In the genomic region with DNA sequence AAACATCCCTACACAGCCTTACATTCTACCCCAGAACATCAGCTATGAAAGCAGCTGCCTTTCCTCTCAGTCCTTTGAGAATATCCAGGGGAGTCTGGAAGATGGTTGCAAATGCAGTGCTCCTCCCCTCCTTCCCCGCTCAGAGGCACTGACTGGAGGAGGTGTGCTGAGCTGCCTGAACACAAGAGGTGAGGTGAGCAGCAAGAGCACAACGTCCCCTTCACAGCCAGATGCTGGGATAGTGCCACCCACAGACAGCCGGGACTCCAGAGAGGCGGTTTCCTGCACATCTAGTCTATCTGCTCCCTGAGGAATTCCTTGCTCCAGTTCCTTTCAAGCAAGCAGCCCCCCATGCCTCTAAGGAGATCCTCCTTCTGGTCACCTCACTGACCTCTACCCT, we compare ENCODE assay signal across 16 cellular contexts.
A peak's percentile ranks its signal among the peaks of the same experiment; 100 is the strongest.
DNase-seq lines count a peak whose midpoint lies in the region; ATAC-seq and TF ChIP-seq lines count a peak whose summit lies in the region.
"Had no signal": no experiment of that assay in that cellular context is flagged by ENCODE, and none has a peak within 500 bp of the region (broad histone marks: within the 10 kb centered on the region; RNA-seq: fewer than 3 reads in every experiment).

No MANE protein-coding gene starts in this region.

- H3K79me2 ChIP-seq in trophoblast cell (ENCODE audit: control insufficient read depth, insufficient read depth, low read length, poor library complexity), result no peaks in the 10 kb centered on the region

- H3K36me3 Mint-ChIP-seq in stimulated activated naive CD8-positive, alpha-beta T cell treated with anti-CD3 and anti-CD28 coated beads, Interleukin-15, Interleukin-2, amounts not matched to agents 100 ng/mL and 50 ng/mL, for 24 hours (ENCODE audit: low read depth), result peaks cover 86% of the 10 kb centered on the region
- H3K36me3 Mint-ChIP-seq in activated T-helper 17 cell treated with anti-CD3 and anti-CD28 coated beads, Interleukin-2, amount 50 U/mL, for 72 hours (ENCODE audit: low read depth), result peaks cover 100% of the 10 kb centered on the region

- H4K8ac ChIP-seq in mesenchymal stem cell (ENCODE audit: low read length), result peak overlapping the region; percentile 42
- H4K8ac ChIP-seq in trophoblast cell (ENCODE audit: low read depth, low read length), result no peak overlapping the region

- H3K4me2 ChIP-seq in mesenchymal stem cell (ENCODE audit: low read length, poor library complexity, severe bottlenecking), result no peak overlapping the region
- no peak overlapping the region for H3K4me2 ChIP-seq in trophoblast cell (ENCODE audit: low read length)

- H2AFZ ChIP-seq in mesenchymal stem cell (ENCODE audit: low read depth, low read length), result no peak overlapping the region
- no peak overlapping the region for H2AFZ ChIP-seq in trophoblast cell (ENCODE audit: insufficient read depth, low read length, poor library complexity)

- H2AK5ac ChIP-seq in mesenchymal stem cell (ENCODE audit: low read length, severe bottlenecking), result no peak overlapping the region
- H2AK5ac ChIP-seq in trophoblast cell (ENCODE audit: low read length), result no peak overlapping the region

- H3K4me1 ChIP-seq in mesenchymal stem cell (ENCODE audit: control insufficient read depth, insufficient read depth, low read depth, low read length) (peaks cover 2% of the 10 kb centered on the region), trophoblast cell (ENCODE audit: control insufficient read depth in 1 of 2, insufficient read depth in 2 of 2, low read length in 2 of 2) (peaks cover 0 to 5% of the 10 kb centered on the region in 2 experiments)
- H3K4me1 ChIP-seq: Caco-2, foreskin keratinocyte had no signal

- no peaks in the 10 kb centered on the region for H3K27me3 ChIP-seq in mesenchymal stem cell (ENCODE audit: control insufficient read depth in 1 of 2, insufficient read depth in 1 of 2, low read length in 2 of 2)
- H3K27me3 ChIP-seq in trophoblast cell (ENCODE audit: insufficient read depth, low read length), result no peaks in the 10 kb centered on the region
- H3K27me3 ChIP-seq: dorsolateral prefrontal cortex, foreskin keratinocyte, neutrophil had no signal

- no peak overlapping the region for H3K4me3 Mint-ChIP-seq in stimulated activated naive CD8-positive, alpha-beta T cell treated with anti-CD3 and anti-CD28 coated beads, Interleukin-15, Interleukin-2, amounts not matched to agents 100 ng/mL and 50 ng/mL, for 24 hours
- no peak overlapping the region for H3K4me3 Mint-ChIP-seq in stimulated activated naive CD8-positive, alpha-beta T cell treated with anti-CD3 and anti-CD28 coated beads, Interleukin-15, amount 100 ng/mL, for 72 hours
- H3K4me3 Mint-ChIP-seq in activated T-helper 17 cell treated with anti-CD3 and anti-CD28 coated beads, Interleukin-2, amount 50 U/mL, for 72 hours, result no peak overlapping the region
- H3K4me3 Mint-ChIP-seq: activated CD4-positive, alpha-beta memory T cell treated with anti-CD3 and anti-CD28 coated beads, Interleukin-2, amount 10 ng/mL, durations not matched to agents 7 days and 5 days had no signal

- no peak overlapping the region for H4K91ac ChIP-seq in mesenchymal stem cell (ENCODE audit: low read length)
- no peak overlapping the region for H4K91ac ChIP-seq in trophoblast cell (ENCODE audit: low read depth, low read length)

- no peak overlapping the region for H3K4me3 ChIP-seq in mesenchymal stem cell (ENCODE audit: insufficient read depth in 1 of 2, low read depth in 1 of 2, low read length in 2 of 2)
- H3K4me3 ChIP-seq in trophoblast cell (ENCODE audit: low read depth, low read length), result no peak overlapping the region
- H3K4me3 ChIP-seq: dorsolateral prefrontal cortex had no signal

- H3K18ac ChIP-seq in mesenchymal stem cell (ENCODE audit: low read depth in 1 of 2, low read length in 2 of 2) (no peak overlapping the region), trophoblast cell (ENCODE audit: low read length) (no peak overlapping the region)

- no peaks in the 10 kb centered on the region for H3K27me3 Mint-ChIP-seq in stimulated activated naive CD8-positive, alpha-beta T cell treated with anti-CD3 and anti-CD28 coated beads, Interleukin-15, Interleukin-2, amounts not matched to agents 100 ng/mL and 50 ng/mL, for 24 hours
- no peaks in the 10 kb centered on the region for H3K27me3 Mint-ChIP-seq in stimulated activated naive CD8-positive, alpha-beta T cell treated with anti-CD3 and anti-CD28 coated beads, Interleukin-15, amount 100 ng/mL, for 72 hours
- no peaks in the 10 kb centered on the region for H3K27me3 Mint-ChIP-seq in activated T-helper 17 cell treated with anti-CD3 and anti-CD28 coated beads, Interleukin-2, amount 50 U/mL, for 72 hours
- H3K27me3 Mint-ChIP-seq: activated CD4-positive, alpha-beta memory T cell treated with anti-CD3 and anti-CD28 coated beads, Interleukin-2, amount 10 ng/mL, durations not matched to agents 7 days and 5 days had no signal

- no peak overlapping the region for H2BK15ac ChIP-seq in mesenchymal stem cell (ENCODE audit: low read depth, poor library complexity, severe bottlenecking)

- no peak overlapping the region for H2BK120ac ChIP-seq in mesenchymal stem cell (ENCODE audit: low read depth, low read length)
- H2BK120ac ChIP-seq in trophoblast cell (ENCODE audit: insufficient read depth, low read length, poor library complexity), result no peak overlapping the region

- no peak overlapping the region for H3K23ac ChIP-seq in mesenchymal stem cell (ENCODE audit: low read length in 2 of 2)
- H3K23ac ChIP-seq in trophoblast cell (ENCODE audit: low read length), result no peak overlapping the region

- H3K79me1 ChIP-seq in mesenchymal stem cell (replicated peaks; ENCODE audit: low read length, poor library complexity, severe bottlenecking) (peaks cover 16% of the 10 kb centered on the region), trophoblast cell (ENCODE audit: low read length) (no peaks in the 10 kb centered on the region)

- no peak for TF ChIP-seq CTCF in omental fat pad (IDR thresholded peaks at IDR 0.05)

- H3K27ac ChIP-seq in mesenchymal stem cell (ENCODE audit: low read length, poor library complexity, severe bottlenecking) (no peak overlapping the region), trophoblast cell (ENCODE audit: low read depth, low read length) (no peak overlapping the region)
- H3K27ac ChIP-seq: dorsolateral prefrontal cortex, foreskin keratinocyte, neutrophil had no signal

- H3K9me3 Mint-ChIP-seq in stimulated activated naive CD8-positive, alpha-beta T cell treated with anti-CD3 and anti-CD28 coated beads, Interleukin-15, Interleukin-2, amounts not matched to agents 100 ng/mL and 50 ng/mL, for 24 hours, result no peaks in the 10 kb centered on the region
- H3K9me3 Mint-ChIP-seq in stimulated activated naive CD8-positive, alpha-beta T cell treated with anti-CD3 and anti-CD28 coated beads, Interleukin-15, amount 100 ng/mL, for 72 hours, result no peaks in the 10 kb centered on the region
- no peaks in the 10 kb centered on the region for H3K9me3 Mint-ChIP-seq in activated T-helper 17 cell treated with anti-CD3 and anti-CD28 coated beads, Interleukin-2, amount 50 U/mL, for 72 hours
- H3K9me3 Mint-ChIP-seq: activated CD4-positive, alpha-beta memory T cell treated with anti-CD3 and anti-CD28 coated beads, Interleukin-2, amount 10 ng/mL, durations not matched to agents 7 days and 5 days had no signal

- no peak overlapping the region for H4K12ac ChIP-seq in trophoblast cell (ENCODE audit: low read depth, low read length)

- 60% methylated on average over 4 of the region's 4 CpGs for WGBS in mesenchymal stem cell
- WGBS in trophoblast cell (ENCODE audit: extremely low coverage, insufficient coverage, insufficient read length), result no CpG with 5 or more reads among the region's 4 CpGs

- H3K36me3 ChIP-seq in mesenchymal stem cell (ENCODE audit: control insufficient read depth in 1 of 2, insufficient read depth in 2 of 2, low read depth in 1 of 2, low read length in 2 of 2) (peaks cover 30 to 50% of the 10 kb centered on the region in 2 experiments), trophoblast cell (ENCODE audit: control insufficient read depth in 1 of 2, insufficient read depth in 2 of 2, low read length in 2 of 2) (peaks cover 23 to 39% of the 10 kb centered on the region in 2 experiments)

- no peak for DNase-seq in stimulated activated naive CD8-positive, alpha-beta T cell treated with anti-CD3 and anti-CD28 coated beads, Interleukin-15, amount 100 ng/mL, for 72 hours
- no peak for DNase-seq in mesenchymal stem cell
- no peak for DNase-seq in NCI-H2081 treated with DMSO at 0.1 percent for 48 hours (lab: John Stamatoyannopoulos, UW)
- no peak for DNase-seq in trophoblast cell
- no peak for DNase-seq in omental fat pad (ENCODE audit: low spot score)
- DNase-seq: activated CD4-positive, alpha-beta memory T cell treated with anti-CD3 and anti-CD28 coated beads, Interleukin-2, amount 10 ng/mL, durations not matched to agents 7 days and 5 days; Caco-2; foreskin keratinocyte; Kasumi-1; NCI-H1048; NCI-H2081; NCI-H524 treated with DMSO at 0.1 percent for 48 hours had no signal

- H3K9me3 ChIP-seq in mesenchymal stem cell (ENCODE audit: control insufficient read depth, low read length) (no peaks in the 10 kb centered on the region), trophoblast cell (ENCODE audit: insufficient read depth, low read depth, low read length) (no peaks in the 10 kb centered on the region)
- H3K9me3 ChIP-seq: Caco-2, neutrophil had no signal

- H3K27ac Mint-ChIP-seq in stimulated activated naive CD8-positive, alpha-beta T cell treated with anti-CD3 and anti-CD28 coated beads, Interleukin-15, Interleukin-2, amounts not matched to agents 100 ng/mL and 50 ng/mL, for 24 hours, result peak overlapping the region; percentile 77
- H3K27ac Mint-ChIP-seq in stimulated activated naive CD8-positive, alpha-beta T cell treated with anti-CD3 and anti-CD28 coated beads, Interleukin-15, amount 100 ng/mL, for 72 hours, result peak overlapping the region in 1 of 2 donors; percentile 9
- H3K27ac Mint-ChIP-seq in activated T-helper 17 cell treated with anti-CD3 and anti-CD28 coated beads, Interleukin-2, amount 50 U/mL, for 72 hours, result peak overlapping the region; percentile 45
- H3K27ac Mint-ChIP-seq: activated CD4-positive, alpha-beta memory T cell treated with anti-CD3 and anti-CD28 coated beads, Interleukin-2, amount 10 ng/mL, durations not matched to agents 7 days and 5 days had no signal

- H2BK12ac ChIP-seq in mesenchymal stem cell (ENCODE audit: low read length in 2 of 2) (no peak overlapping the region), trophoblast cell (ENCODE audit: low read length) (no peak overlapping the region)

- H3K4ac ChIP-seq in mesenchymal stem cell (ENCODE audit: low read depth in 1 of 2, low read length in 2 of 2), result no peak overlapping the region
- H3K4ac ChIP-seq in trophoblast cell (ENCODE audit: low read depth, low read length), result no peak overlapping the region

- H3K9ac ChIP-seq in mesenchymal stem cell (ENCODE audit: low read length) (no peak overlapping the region), trophoblast cell (ENCODE audit: low read length) (no peak overlapping the region)

- no peak overlapping the region for H3K14ac ChIP-seq in mesenchymal stem cell (ENCODE audit: low read length in 2 of 2)
- no peak overlapping the region for H3K14ac ChIP-seq in trophoblast cell (ENCODE audit: low read length)

- H3K4me1 Mint-ChIP-seq in stimulated activated naive CD8-positive, alpha-beta T cell treated with anti-CD3 and anti-CD28 coated beads, Interleukin-15, Interleukin-2, amounts not matched to agents 100 ng/mL and 50 ng/mL, for 24 hours (ENCODE audit: low read depth), result no peaks in the 10 kb centered on the region
- H3K4me1 Mint-ChIP-seq in stimulated activated naive CD8-positive, alpha-beta T cell treated with anti-CD3 and anti-CD28 coated beads, Interleukin-15, amount 100 ng/mL, for 72 hours, result no peaks in the 10 kb centered on the region
- no peaks in the 10 kb centered on the region for H3K4me1 Mint-ChIP-seq in activated T-helper 17 cell treated with anti-CD3 and anti-CD28 coated beads, Interleukin-2, amount 50 U/mL, for 72 hours

- H2BK5ac ChIP-seq in mesenchymal stem cell (ENCODE audit: low read depth, low read length, poor library complexity, severe bottlenecking) (no peak overlapping the region), trophoblast cell (ENCODE audit: low read depth, low read length, poor library complexity) (no peak overlapping the region)

- ATAC-seq in stimulated activated naive CD8-positive, alpha-beta T cell treated with anti-CD3 and anti-CD28 coated beads, Interleukin-15, amount 100 ng/mL, for 72 hours, result no peak
- ATAC-seq in activated T-helper 17 cell treated with anti-CD3 and anti-CD28 coated beads, Interleukin-2, amount 50 U/mL, for 72 hours (replicated peaks), result no peak
- ATAC-seq in omental fat pad (ENCODE audit: low FRiP score), result no peak
- ATAC-seq: foreskin keratinocyte had no signal
